In the genomic region with DNA sequence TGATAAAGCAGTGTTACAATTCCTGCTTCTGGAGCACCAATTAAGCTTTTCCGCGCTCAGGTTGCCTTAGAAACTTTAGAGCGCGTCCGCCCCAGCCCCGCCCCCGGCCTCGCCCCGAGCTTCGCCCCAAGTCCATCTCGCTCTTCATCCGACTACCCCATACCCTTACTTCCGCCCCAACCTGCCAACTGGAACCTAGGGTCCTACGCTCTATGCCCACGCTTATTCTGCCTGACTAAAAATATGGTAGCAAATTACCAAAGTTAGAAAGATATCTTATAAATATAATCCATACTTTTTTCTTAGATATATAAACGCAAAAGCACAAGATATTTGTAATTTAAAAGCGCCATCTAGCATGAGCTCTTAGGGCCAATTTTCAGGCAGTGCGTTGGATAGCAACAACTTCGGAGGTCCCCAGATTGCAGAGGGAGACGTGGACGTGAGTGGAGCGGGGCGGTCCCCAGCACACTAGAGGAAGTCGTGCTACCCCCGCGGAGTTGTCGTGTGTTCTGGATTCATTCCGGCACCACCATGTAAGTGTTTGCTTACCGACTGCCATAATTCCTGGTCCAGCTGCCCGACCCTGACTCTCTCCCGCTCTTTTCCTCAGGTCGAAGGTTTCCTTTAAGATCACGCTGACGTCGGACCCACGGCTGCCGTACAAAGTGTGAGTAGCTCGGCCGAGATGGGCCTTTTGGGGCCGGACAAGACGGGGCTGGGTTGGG, we compare ENCODE assay signal across 8 cellular contexts. TPM values are rescaled to one million over a fixed set of nuclear protein-coding genes. Genes with fewer than 3 reads are reported as not detected.
DNase-seq lines count a peak whose midpoint lies in the region; ATAC-seq and TF ChIP-seq lines count a peak whose summit lies in the region.

A gene (plus strand): TSS at position 466 of the 728 bp plus-strand sequence. CDS start 69 bp downstream, at position 535.

- peak within 1 kb of the TSS; percentile 83 for H3K4me2 ChIP-seq in KMS-11

- peak; percentile 97 for ATAC-seq in GM21737 (IDR thresholded peaks at IDR 0.05; ENCODE audit: unreplicated experiment)

- 0 to 1% methylated on average over 41 of the region's 41 CpGs for WGBS in esophagus, 2 donors

- H3K27me3 ChIP-seq in KMS-11 (ENCODE audit: insufficient read depth, low read depth) (no peaks in the 10 kb centered on the region), Peyer's patch (no peaks in the 10 kb centered on the region), esophagus (ENCODE audit: control insufficient read depth in 1 of 2, insufficient read depth in 2 of 2, low read length in 2 of 2) (no peaks in the 10 kb centered on the region), mucosa of stomach (ENCODE audit: control insufficient read depth, insufficient read depth, low read length) (no peaks in the 10 kb centered on the region)

- peak within 1 kb of the TSS; percentile 83 for H3K27ac ChIP-seq in KMS-11
- H3K27ac ChIP-seq in Peyer's patch, result peak within 1 kb of the TSS; percentile 73 to 95 (median 86)
- peak within 1 kb of the TSS; percentile 79 to 94 for H3K27ac ChIP-seq in esophagus (ENCODE audit: low read depth in 2 of 2, low read length in 1 of 2)

- H3K9me3 ChIP-seq in Peyer's patch, result no peaks in the 10 kb centered on the region
- no peaks in the 10 kb centered on the region for H3K9me3 ChIP-seq in esophagus (ENCODE audit: control insufficient read depth in 2 of 2, insufficient read depth in 1 of 2, low read depth in 1 of 2, low read length in 1 of 2)
- H3K9me3 ChIP-seq in mucosa of stomach (ENCODE audit: control insufficient read depth, low read length), result no peaks in the 10 kb centered on the region

- H3K4me3 ChIP-seq in KMS-11 (IDR thresholded peaks at IDR 0.05; ENCODE audit: insufficient read depth, low read depth, low read length) (no peak within 1 kb of the TSS), Peyer's patch (peak within 1 kb of the TSS; percentile 59 to 97 (median 82)), esophagus (ENCODE audit: low read depth in 1 of 2, low read length in 2 of 2) (peak within 1 kb of the TSS; percentile 66 to 88), mucosa of stomach (ENCODE audit: low read length) (peak within 1 kb of the TSS; percentile 98)

- TF ChIP-seq CTCF in KMS-11 (conservative IDR thresholded peaks at IDR 0.05; ENCODE audit: low read depth, low read length), result no peak
- TF ChIP-seq CTCF in Peyer's patch (IDR thresholded peaks at IDR 0.05), result no peak

- H3K36me3 ChIP-seq in KMS-11 (ENCODE audit: insufficient read depth) (no peaks in the 10 kb centered on the region), Peyer's patch (peaks cover 0 to 5% (median 0%) of the 10 kb centered on the region in 3 donors), esophagus (ENCODE audit: control insufficient read depth in 2 of 2, insufficient read depth in 2 of 2, low read length in 1 of 2) (no peaks in the 10 kb centered on the region), mucosa of stomach (ENCODE audit: control insufficient read depth, insufficient read depth, low read length) (no peaks in the 10 kb centered on the region)

- peak within 1 kb of the TSS; percentile 79 for H3K9ac ChIP-seq in KMS-11
- H3K9ac ChIP-seq in mucosa of stomach (ENCODE audit: low read length), result peak within 1 kb of the TSS; percentile 92

- TF ChIP-seq POLR2A in Peyer's patch (IDR thresholded peaks at IDR 0.05), result peak; percentile 69 to 76

- H2AFZ ChIP-seq in KMS-11 (ENCODE audit: low read depth), result peak within 1 kb of the TSS; percentile 93

- H3K4me1 ChIP-seq in KMS-11 (ENCODE audit: low read depth, poor library complexity, severe bottlenecking) (peaks cover 22% of the 10 kb centered on the region), Peyer's patch (peaks cover 0 to 13% (median 6%) of the 10 kb centered on the region in 4 donors), esophagus (ENCODE audit: control insufficient read depth in 2 of 2, insufficient read depth in 2 of 2, low read length in 1 of 2) (no peaks in the 10 kb centered on the region), mucosa of stomach (ENCODE audit: control insufficient read depth, insufficient read depth, low read length) (peaks cover 10% of the 10 kb centered on the region)

- H4K20me1 ChIP-seq in KMS-11 (ENCODE audit: insufficient read depth), result no peaks in the 10 kb centered on the region

- H3K79me2 ChIP-seq in KMS-11 (ENCODE audit: insufficient read depth, low read depth), result peaks cover 19% of the 10 kb centered on the region

- DNase-seq in DMS53 treated with DMSO at 0.1 percent for 48 hours (lab: John Stamatoyannopoulos, UW; ENCODE audit: unreplicated experiment) (peak; percentile 98), Peyer's patch (peak; percentile 91 to 96 (median 92))
- DNase-seq in activated T-cell treated with anti-CD3 and anti-CD28 coated beads, Interleukin-2, amount 50 U/mL, for 48 hours, result peak; percentile 83 to 86
- DNase-seq in stimulated activated CD8-positive, alpha-beta memory T cell treated with anti-CD3 and anti-CD28 coated beads, Interleukin-7, amount 100 ng/mL, for 1 hour (ENCODE audit: low read depth in 2 of 2), result peak; percentile 62 to 71

RNA-seq across cellular contexts. Expression of the gene that starts here (rescaled TPM):
- 10 to 100 TPM; 25.0 to 54.5 (median 36.7) TPM for total RNA-seq in Peyer's patch
- polyA plus RNA-seq in esophagus, result 10 to 100 TPM; 19.8 to 24.2 TPM
